15 cellular contexts compared by ENCODE assay signal in the genomic region with DNA sequence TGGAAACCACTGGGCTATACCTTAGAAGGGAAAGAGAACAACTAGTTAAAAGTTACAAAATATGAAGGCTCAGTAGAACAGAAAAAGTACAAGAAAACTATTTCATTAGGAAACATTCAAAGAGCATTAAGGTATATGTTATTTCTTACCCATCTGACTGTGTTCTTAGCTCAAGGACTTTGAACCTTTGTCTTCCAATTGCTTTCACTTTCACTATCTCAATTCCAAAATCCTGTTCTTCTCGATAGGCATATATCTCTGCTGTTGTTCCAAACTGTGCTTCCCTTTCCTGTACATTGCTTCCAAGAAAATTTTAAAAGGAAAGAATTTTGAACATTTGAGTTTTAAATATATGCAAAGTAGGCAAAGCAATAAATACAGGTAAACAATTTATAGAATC. TPM values are rescaled to one million over a fixed set of nuclear protein-coding genes. Genes with fewer than 3 reads are reported as not detected.
DNase-seq lines count a peak whose midpoint lies in the region; ATAC-seq, FAIRE-seq and TF ChIP-seq lines count a peak whose summit lies in the region.
"Had no signal": no experiment of that assay in that cellular context is flagged by ENCODE, and none has a peak within 500 bp of the region (broad histone marks: within the 10 kb centered on the region; RNA-seq: fewer than 3 reads in every experiment).

No MANE protein-coding gene starts in this region.

- TF ChIP-seq POLR2A in erythroblast (IDR thresholded peaks at IDR 0.05; ENCODE audit: low read length), result no peak

- H3K27ac Mint-ChIP-seq in activated CD4-positive, alpha-beta T cell treated with anti-CD3 and anti-CD28 coated beads for 36 hours, result peak overlapping the region; percentile 93

- no peaks in the 10 kb centered on the region for H3K9me3 Mint-ChIP-seq in activated CD4-positive, alpha-beta T cell treated with anti-CD3 and anti-CD28 coated beads for 36 hours (ENCODE audit: low read depth)

- peaks cover 38% of the 10 kb centered on the region for H3K36me3 Mint-ChIP-seq in activated CD4-positive, alpha-beta T cell treated with anti-CD3 and anti-CD28 coated beads for 36 hours (ENCODE audit: low read depth)

- peak overlapping the region; percentile 66 for H3K4me3 Mint-ChIP-seq in activated CD4-positive, alpha-beta T cell treated with anti-CD3 and anti-CD28 coated beads for 36 hours

- WGBS in small intestine, 3 donors, result 3 to 21% (median 3%) methylated on average over 1 of the region's 1 CpG

- ATAC-seq in activated CD4-positive, alpha-beta T cell treated with anti-CD3 and anti-CD28 coated beads for 36 hours, result peak; percentile 54
- ATAC-seq in GM21737 (IDR thresholded peaks at IDR 0.05; ENCODE audit: unreplicated experiment), result no peak
- ATAC-seq in GM21423 (IDR thresholded peaks at IDR 0.05; ENCODE audit: unreplicated experiment), result no peak
- no peak for ATAC-seq in HG03175 (IDR thresholded peaks at IDR 0.05; ENCODE audit: unreplicated experiment)

- H3K4me3 ChIP-seq in SK-N-MC (no peak overlapping the region), small intestine (ENCODE audit: low read depth in 1 of 2, low read length in 2 of 2) (no peak overlapping the region)
- H3K4me3 ChIP-seq: pancreas had no signal

- POLR2A ChIA-PET in activated CD4-positive, alpha-beta T cell treated with anti-CD3 and anti-CD28 coated beads for 36 hours (lab: Charles Lee), result interaction anchor here (0.7 kb wide), 1 partner anchor 196 kb away, joined by 3 read pairs; no protein-coding TSS in a partner anchor

- no peak overlapping the region for H3K9ac ChIP-seq in SK-N-MC (ENCODE audit: insufficient read length)

- H3K4me1 ChIP-seq in small intestine (ENCODE audit: control insufficient read depth in 2 of 2, insufficient read depth in 1 of 2, low read depth in 1 of 2, low read length in 1 of 2), result peaks cover 0 to 3% of the 10 kb centered on the region in 2 donors

- H3K27ac ChIP-seq in SK-N-MC (peak overlapping the region; percentile 77), small intestine (ENCODE audit: low read depth in 1 of 2, low read length in 1 of 2) (peak overlapping the region; percentile 68 to 78)

- intact Hi-C loops in activated CD4-positive, alpha-beta T cell treated with anti-CD3 and anti-CD28 coated beads for 36 hours (cut with DNase I, micrococcal nuclease), result loop anchor here (10.0 kb wide), 3 partner anchors 148 to 1322 kb away; partner anchors contain the start of gene ITPR1 (in 1 of the 2)

- no peaks in the 10 kb centered on the region for H3K27me3 ChIP-seq in small intestine (ENCODE audit: control insufficient read depth in 2 of 2, insufficient read depth in 2 of 2, low read length in 2 of 2)
- H3K27me3 ChIP-seq: pancreas had no signal

- H3K9me3 ChIP-seq in SK-N-MC (ENCODE audit: low read depth, low read length) (no peaks in the 10 kb centered on the region), small intestine (ENCODE audit: control insufficient read depth, low read depth) (no peaks in the 10 kb centered on the region)
- H3K9me3 ChIP-seq: pancreas had no signal

- DNase-seq in activated CD4-positive, alpha-beta T cell treated with anti-CD3 and anti-CD28 coated beads for 36 hours, result no peak
- DNase-seq in activated CD4-positive, alpha-beta T cell treated with anti-CD3 and anti-CD28 coated beads for 48 hours, result no peak
- no peak for DNase-seq in SK-N-MC (ENCODE audit: low read depth, low spot score)
- peak; percentile 6 to 19 for DNase-seq in erythroblast (lab: John Stamatoyannopoulos, UW)
- peak; percentile 76 for DNase-seq in small intestine
- DNase-seq: 8988T, amygdala, DMS79 treated with DMSO at 0.1 percent for 48 hours, pancreas had no signal

- no peaks in the 10 kb centered on the region for H3K27me3 Mint-ChIP-seq in activated CD4-positive, alpha-beta T cell treated with anti-CD3 and anti-CD28 coated beads for 36 hours

- H3K4me1 Mint-ChIP-seq in activated CD4-positive, alpha-beta T cell treated with anti-CD3 and anti-CD28 coated beads for 36 hours, result peaks cover 77% of the 10 kb centered on the region

- FAIRE-seq in small intestine (lab: Jason Lieb, UNC), result no peak
- FAIRE-seq: GM18507, pancreas, RCC 7860, urothelium cell line had no signal

- CTCF ChIA-PET in activated CD4-positive, alpha-beta T cell treated with anti-CD3 and anti-CD28 coated beads for 36 hours (lab: Charles Lee), result interaction anchor here (0.6 to 3.3 kb wide), 11 partner anchors 9 to 43 kb away, joined by 3 to 20 read pairs (median 4); no protein-coding TSS in a partner anchor

- peaks cover 22% of the 10 kb centered on the region; the same call in 1 of the 2 replicates for H3K36me3 ChIP-seq in SK-N-MC (ENCODE audit: insufficient read depth, low read length)
- peaks cover 6 to 18% of the 10 kb centered on the region in 2 donors for H3K36me3 ChIP-seq in small intestine (ENCODE audit: control insufficient read depth in 2 of 2, insufficient read depth in 2 of 2, low read length in 2 of 2)

RNA-seq across cellular contexts. Expression of gene CRBN, which starts 6.9 kb away (rescaled TPM):
- 10 to 100 TPM; 38.4 to 42.6 TPM for total RNA-seq in activated CD4-positive, alpha-beta T cell treated with anti-CD3 and anti-CD28 coated beads for 36 hours
- 10 to 100 TPM; 26.6 to 33.8 (median 32.4) TPM for polyA plus RNA-seq in small intestine

RNA-seq across cellular contexts. Expression of gene TRNT1, which starts 45.9 kb away (rescaled TPM):
- total RNA-seq in activated CD4-positive, alpha-beta T cell treated with anti-CD3 and anti-CD28 coated beads for 36 hours, result 10 to 100 TPM; 51.4 to 58.2 TPM
- polyA plus RNA-seq in small intestine, result 10 to 100 TPM in 2 of 3 donors, 1 to 10 TPM in 1; 6.5 to 11.7 (median 11.0) TPM

Comparison
In these comparisons a context has a peak if more than half of its experiments do, and no peak if none do; other contexts are left out.
1. DNase-seq: peak in erythroblast (2 of 2) and small intestine (single experiment); none in activated CD4-positive, alpha-beta T cell treated with anti-CD3 and anti-CD28 coated beads for 36 hours (single experiment), activated CD4-positive, alpha-beta T cell treated with anti-CD3 and anti-CD28 coated beads for 48 hours (single experiment) and SK-N-MC (single experiment).